Comparison of ENCODE assay signal across 8 cellular contexts in the genomic region with DNA sequence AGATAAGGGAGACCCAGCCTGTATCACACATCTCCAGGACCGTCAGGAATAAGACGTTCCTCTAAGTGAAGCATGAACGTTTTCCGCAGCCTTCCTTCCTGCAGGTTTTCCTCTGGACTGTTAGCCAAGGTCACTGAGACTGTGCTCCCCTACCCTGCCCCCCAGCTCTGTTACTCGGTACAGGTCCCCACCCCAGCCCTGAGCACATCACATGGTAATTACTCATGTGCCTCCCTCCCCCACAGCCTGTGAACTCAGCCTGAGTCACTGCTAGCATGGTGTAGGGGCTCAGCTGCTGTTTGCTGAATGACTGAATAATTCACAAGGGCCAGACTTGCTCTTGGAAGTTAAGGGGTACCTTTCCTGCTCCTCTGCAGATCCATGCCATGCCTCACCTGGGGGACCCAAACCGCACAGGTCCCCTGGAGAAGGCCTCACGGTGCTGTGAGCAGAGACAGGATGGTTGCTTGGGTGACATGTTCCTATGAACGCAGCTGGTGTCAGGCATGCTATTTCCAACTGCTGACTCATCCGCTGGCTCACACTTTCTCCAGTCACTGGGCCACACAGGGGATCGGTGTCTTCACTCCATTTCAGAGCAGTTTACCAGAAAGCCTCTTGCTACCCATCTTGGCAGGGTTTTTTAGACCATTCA.
DNase-seq lines count a peak whose midpoint lies in the region; ATAC-seq and TF ChIP-seq lines count a peak whose summit lies in the region.

No MANE protein-coding gene starts in this region.

- H3K27me3 ChIP-seq in thoracic aorta (replicated peaks; ENCODE audit: insufficient read depth), result no peaks in the 10 kb centered on the region

- peak overlapping the region; percentile 22 for H3K4me3 ChIP-seq in thoracic aorta

- H3K36me3 ChIP-seq in thoracic aorta, result no peaks in the 10 kb centered on the region

- H3K4me1 Mint-ChIP-seq in osteocyte (ENCODE audit: unreplicated experiment), result peaks cover 41% of the 10 kb centered on the region

- no peaks in the 10 kb centered on the region for H3K27me3 Mint-ChIP-seq in osteocyte (ENCODE audit: unreplicated experiment)

- peak overlapping the region; percentile 96 for H3K27ac Mint-ChIP-seq in osteocyte (ENCODE audit: unreplicated experiment)

- peaks cover 12 to 17% of the 10 kb centered on the region in 2 donors for H3K4me1 ChIP-seq in thoracic aorta (ENCODE audit: control insufficient read depth in 1 of 2, low read depth in 2 of 2)

- H3K27ac ChIP-seq in thoracic aorta, result peak overlapping the region; percentile 72 to 84

- H3K9me3 ChIP-seq in thoracic aorta, result no peaks in the 10 kb centered on the region

- TF ChIP-seq POLR2A in GM18505 (IDR thresholded peaks at IDR 0.05; ENCODE audit: borderline replicate concordance, extremely low read depth, insufficient read depth, insufficient read length), result no peak

- DNase-seq in NCI-H460 (ENCODE audit: extremely low read depth, low read depth), result peak; percentile 86
- peak; percentile 70 for DNase-seq in activated T-cell treated with anti-CD3 and anti-CD28 coated beads for 4 hours
- DNase-seq in fibroblast of gingiva (ENCODE audit: low read depth), result peak; percentile 87
- no peak for DNase-seq in osteocyte (ENCODE audit: extremely low spot score, unreplicated experiment)
- DNase-seq in thoracic aorta (ENCODE audit: low spot score), result peak; percentile 80

- no peaks in the 10 kb centered on the region for H3K36me3 Mint-ChIP-seq in osteocyte (ENCODE audit: unreplicated experiment)

- ATAC-seq in GM18511 (IDR thresholded peaks at IDR 0.05; ENCODE audit: unreplicated experiment), result peak; percentile 71
- ATAC-seq in thoracic aorta (ENCODE audit: insufficient number of reproducible peaks, low FRiP score, low read depth), result peak; percentile 90
- ATAC-seq in GM18520 (IDR thresholded peaks at IDR 0.05; ENCODE audit: unreplicated experiment), result no peak
- ATAC-seq in GM18505 (IDR thresholded peaks at IDR 0.05; ENCODE audit: unreplicated experiment), result no peak

- no peak for TF ChIP-seq CTCF in osteocyte (IDR thresholded peaks at IDR 0.05)
- no peak for TF ChIP-seq CTCF in thoracic aorta (IDR thresholded peaks at IDR 0.05)

- no peaks in the 10 kb centered on the region for H3K9me3 Mint-ChIP-seq in osteocyte (ENCODE audit: unreplicated experiment)

- no peak overlapping the region for H3K4me3 Mint-ChIP-seq in osteocyte (ENCODE audit: unreplicated experiment)

Comparison
In these comparisons a context has a peak if more than half of its experiments do, and no peak if none do; other contexts are left out.
1. ATAC-seq: peak in GM18511 (single experiment) and thoracic aorta (single experiment); none in GM18520 (single experiment) and GM18505 (single experiment).